19 cellular contexts compared by ENCODE assay signal in genomic region chr4:163590103-163590502, GRCh38.
DNase-seq lines count a peak whose midpoint lies in the region; ATAC-seq and TF ChIP-seq lines count a peak whose summit lies in the region.
"Had no signal": no experiment of that assay in that cellular context is flagged by ENCODE, and none has a peak within 500 bp of the region (broad histone marks: within the 10 kb centered on the region; RNA-seq: fewer than 3 reads in every experiment).

No MANE protein-coding gene starts in this region.

- no peak overlapping the region for H3K4me3 Mint-ChIP-seq in dendritic cell treated with granulocyte-macrophage colony-stimulating factor and Interleukin-4, amounts not matched to agents 40 ng/mL and 50 ng/mL, for 4 days
- H3K4me3 Mint-ChIP-seq: H9; T-helper 2 cell treated with Interferon-gamma antibody and Interleukin-4, amounts not matched to agents 5 μg/mL and 100 μg/mL, for 36 hours had no signal

- POLR2A ChIA-PET in GM10248 (lab: Yijun Ruan, JAX), result no interaction called here

- peaks cover 34% of the 10 kb centered on the region for H3K4me1 Mint-ChIP-seq in dendritic cell treated with granulocyte-macrophage colony-stimulating factor and Interleukin-4, amounts not matched to agents 40 ng/mL and 50 ng/mL, for 4 days (ENCODE audit: low read depth)
- H3K4me1 Mint-ChIP-seq: H9 had no signal

- TF ChIP-seq CTCF in GM10248 (IDR thresholded peaks at IDR 0.05; ENCODE audit: control extremely low read depth, extremely low read depth, low read depth, missing control alignments), result no peak

- CTCF ChIA-PET in GM10248 (lab: Yijun Ruan, JAX), result interaction anchor here (2.3 kb wide), 1 partner anchor 41 kb away, joined by 10 read pairs; no protein-coding TSS in a partner anchor

- H3K36me3 Mint-ChIP-seq in dendritic cell treated with granulocyte-macrophage colony-stimulating factor and Interleukin-4, amounts not matched to agents 40 ng/mL and 50 ng/mL, for 4 days (ENCODE audit: low read depth), result peaks cover 67% of the 10 kb centered on the region

- ATAC-seq in GM19025 (IDR thresholded peaks at IDR 0.05; ENCODE audit: low read depth, unreplicated experiment) (peak; percentile 20), GM21786 (IDR thresholded peaks at IDR 0.05; ENCODE audit: unreplicated experiment) (peak; percentile 33), HG03135 (IDR thresholded peaks at IDR 0.05; ENCODE audit: unreplicated experiment) (peak; percentile 29)
- ATAC-seq: body of pancreas had no signal

- H3K27me3 Mint-ChIP-seq in dendritic cell treated with granulocyte-macrophage colony-stimulating factor and Interleukin-4, amounts not matched to agents 40 ng/mL and 50 ng/mL, for 4 days, result no peaks in the 10 kb centered on the region

- H3K27ac Mint-ChIP-seq in dendritic cell treated with granulocyte-macrophage colony-stimulating factor and Interleukin-4, amounts not matched to agents 40 ng/mL and 50 ng/mL, for 4 days, result peak overlapping the region; percentile 83
- H3K27ac Mint-ChIP-seq: activated T-helper 2 cell treated with anti-CD3 and anti-CD28 coated beads, Interferon-gamma antibody, Interleukin-2, Interleukin-4, amounts not matched to agents 10 μg/mL and 5 μg/mL and 100 μg/mL, durations not matched to agents 14 hours and 24 hours and 36 hours; H9; T-helper 2 cell treated with Interferon-gamma antibody and Interleukin-4, amounts not matched to agents 5 μg/mL and 100 μg/mL, for 36 hours had no signal

- H3K9me3 Mint-ChIP-seq in dendritic cell treated with granulocyte-macrophage colony-stimulating factor and Interleukin-4, amounts not matched to agents 40 ng/mL and 50 ng/mL, for 4 days, result no peaks in the 10 kb centered on the region
- H3K9me3 Mint-ChIP-seq: activated T-helper 2 cell treated with anti-CD3 and anti-CD28 coated beads, Interferon-gamma antibody, Interleukin-2, Interleukin-4, amounts not matched to agents 10 μg/mL and 5 μg/mL and 100 μg/mL, durations not matched to agents 14 hours and 24 hours and 36 hours; T-helper 2 cell treated with Interferon-gamma antibody and Interleukin-4, amounts not matched to agents 5 μg/mL and 100 μg/mL, for 36 hours had no signal

- intact Hi-C loops in dendritic cell treated with granulocyte-macrophage colony-stimulating factor and Interleukin-4, amounts not matched to agents 40 ng/mL and 50 ng/mL, for 4 days (cut with micrococcal nuclease), result loop anchor here (5.0 kb wide), 1 partner anchor 33 kb away; no protein-coding TSS in a partner anchor

- no peak for DNase-seq in RPMI8226
- no peak for DNase-seq in MV-4-11 (lab: John Stamatoyannopoulos, UW)
- DNase-seq in NCI-H345 treated with DMSO at 0.1 percent for 48 hours (lab: John Stamatoyannopoulos, UW; ENCODE audit: unreplicated experiment), result no peak
- DNase-seq in GM10248 (ENCODE audit: extremely low spot score), result no peak
- DNase-seq: activated CD4-positive, alpha-beta T cell treated with anti-CD3 and anti-CD28 coated beads, Interleukin-2, amount 50 U/mL, for 1 hour; body of pancreas; effector CD8-positive, alpha-beta T cell; H9; mesenchymal stem cell; NCI-H1048; NCI-H510A; occipital lobe; testis had no signal
